20 cellular contexts compared by ENCODE assay signal in the genomic region with DNA sequence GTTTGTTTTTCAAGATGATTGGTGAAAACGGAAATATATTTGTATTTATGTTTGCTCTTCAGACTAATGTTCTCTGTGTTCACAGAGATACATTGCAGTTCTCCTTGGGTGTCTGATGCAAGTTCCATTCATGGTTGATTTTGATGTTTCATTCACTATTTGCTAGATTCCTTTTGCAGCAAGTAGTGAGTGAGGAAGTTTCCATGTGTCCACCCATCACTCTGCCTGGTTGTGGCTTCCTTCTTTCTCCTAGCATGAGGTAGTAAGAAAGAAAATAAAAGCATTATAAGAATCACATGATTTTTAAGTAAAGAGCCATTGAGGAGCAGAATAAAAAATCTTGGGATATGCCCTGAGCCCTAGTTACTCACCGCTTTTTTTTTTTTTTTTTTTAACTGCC.
"Had no signal": no experiment of that assay in that cellular context is flagged by ENCODE, and none has a peak within 500 bp of the region (broad histone marks: within the 10 kb centered on the region; RNA-seq: fewer than 3 reads in every experiment).

No MANE protein-coding gene starts in this region.

- ATAC-seq: activated naive CD4-positive, alpha-beta T cell treated with anti-CD3 and anti-CD28 coated beads, Interleukin-2, amount 50 U/mL, for 72 hours; natural killer cell; psoas muscle had no signal

- FAIRE-seq: endometrium, kidney, TTC549 had no signal

- H3K4me1 ChIP-seq: psoas muscle had no signal

- H3K9me3 ChIP-seq: ovary, psoas muscle, right atrium auricular region, spleen had no signal

- H3K9me3 Mint-ChIP-seq: activated naive CD4-positive, alpha-beta T cell treated with anti-CD3 and anti-CD28 coated beads, Interleukin-2, amount 50 U/mL, for 72 hours; activated T-helper 17 cell treated with anti-CD3 and anti-CD28 coated beads, Interleukin-2, amount 50 U/mL, for 72 hours; natural killer cell; T-helper 2 cell treated with Interferon-gamma antibody and Interleukin-4, amounts not matched to agents 5 μg/mL and 100 μg/mL, for 36 hours had no signal

- H3K4me1 Mint-ChIP-seq: activated T-helper 17 cell treated with anti-CD3 and anti-CD28 coated beads, Interleukin-2, amount 50 U/mL, for 72 hours; natural killer cell had no signal

- H3K4me3 ChIP-seq: ovary, psoas muscle, right atrium auricular region, spleen had no signal

- H3K27me3 ChIP-seq: ovary, right atrium auricular region had no signal

- H3K36me3 ChIP-seq: ovary, spleen had no signal

- H3K36me3 Mint-ChIP-seq: activated naive CD4-positive, alpha-beta T cell treated with anti-CD3 and anti-CD28 coated beads, Interleukin-2, amount 50 U/mL, for 72 hours; natural killer cell had no signal

- H3K27ac Mint-ChIP-seq: activated naive CD4-positive, alpha-beta T cell treated with anti-CD3 and anti-CD28 coated beads, Interleukin-2, amount 50 U/mL, for 72 hours; activated T-helper 17 cell treated with anti-CD3 and anti-CD28 coated beads, Interleukin-2, amount 50 U/mL, for 72 hours; brain; natural killer cell; T-helper 2 cell treated with Interferon-gamma antibody and Interleukin-4, amounts not matched to agents 5 μg/mL and 100 μg/mL, for 36 hours had no signal

- H3K4me3 Mint-ChIP-seq: activated T-helper 17 cell treated with anti-CD3 and anti-CD28 coated beads, Interleukin-2, amount 50 U/mL, for 72 hours; brain; natural killer cell; T-helper 2 cell treated with Interferon-gamma antibody and Interleukin-4, amounts not matched to agents 5 μg/mL and 100 μg/mL, for 36 hours had no signal

- H3K27ac ChIP-seq: ovary, psoas muscle, right atrium auricular region, spleen had no signal

- DNase-seq: activated T-cell treated with anti-CD3 and anti-CD28 coated beads, Interleukin-2, amount 50 U/mL, for 1 hour; aorta; effector CD4-positive, alpha-beta T cell; erythroblast; foreskin fibroblast; kidney; midbrain; natural killer cell; ovary; psoas muscle; spleen; stimulated activated CD4-positive, alpha-beta T cell treated with anti-CD3 and anti-CD28 coated beads, Interleukin-4, amount 100 ng/mL, for 1 hour; stimulated activated naive CD4-positive, alpha-beta T cell had no signal
